ENCODE assay signal across 21 cellular contexts in genomic region chr4:8344387-8344786, GRCh38.
"Had no signal": no experiment of that assay in that cellular context is flagged by ENCODE, and none has a peak within 500 bp of the region (broad histone marks: within the 10 kb centered on the region; RNA-seq: fewer than 3 reads in every experiment).

No MANE protein-coding gene starts in this region.

- H3K27ac ChIP-seq: adrenal gland, coronary artery, right atrium auricular region, WERI-Rb-1 had no signal

- H3K27me3 ChIP-seq: right atrium auricular region had no signal

- H3K4me3 Mint-ChIP-seq: activated CD8-positive, alpha-beta memory T cell treated with anti-CD3 and anti-CD28 coated beads, Interleukin-2, amount 10 ng/mL, durations not matched to agents 7 days and 5 days; activated naive CD4-positive, alpha-beta T cell treated with anti-CD3 and anti-CD28 coated beads, Interleukin-2, amount 50 U/mL, for 24 hours; mesothelial cell of epicardium; stimulated activated naive CD8-positive, alpha-beta T cell treated with anti-CD3 and anti-CD28 coated beads, Interleukin-15, Interleukin-2, amounts not matched to agents 100 ng/mL and 50 ng/mL, for 24 hours had no signal

- H3K36me3 Mint-ChIP-seq: activated CD8-positive, alpha-beta memory T cell treated with anti-CD3 and anti-CD28 coated beads, Interleukin-2, amount 10 ng/mL, durations not matched to agents 7 days and 5 days; activated naive CD4-positive, alpha-beta T cell treated with anti-CD3 and anti-CD28 coated beads, Interleukin-2, amount 50 U/mL, for 24 hours; mesothelial cell of epicardium; naive B cell had no signal

- H3K27me3 Mint-ChIP-seq: stimulated activated naive CD8-positive, alpha-beta T cell treated with anti-CD3 and anti-CD28 coated beads, Interleukin-15, Interleukin-2, amounts not matched to agents 100 ng/mL and 50 ng/mL, for 24 hours had no signal

- H3K9me3 ChIP-seq: adrenal gland, right atrium auricular region had no signal

- H3K27ac Mint-ChIP-seq: activated CD8-positive, alpha-beta memory T cell treated with anti-CD3 and anti-CD28 coated beads, Interleukin-2, amount 10 ng/mL, durations not matched to agents 7 days and 5 days; activated naive CD4-positive, alpha-beta T cell treated with anti-CD3 and anti-CD28 coated beads, Interleukin-2, amount 50 U/mL, for 24 hours; activated T-helper 2 cell treated with anti-CD3 and anti-CD28 coated beads, Interferon-gamma antibody, Interleukin-2, Interleukin-4, amounts not matched to agents 10 μg/mL and 5 μg/mL and 100 μg/mL, durations not matched to agents 14 hours and 24 hours and 36 hours; mesothelial cell of epicardium; naive B cell; stimulated activated naive CD8-positive, alpha-beta T cell treated with anti-CD3 and anti-CD28 coated beads, Interleukin-15, Interleukin-2, amounts not matched to agents 100 ng/mL and 50 ng/mL, for 24 hours had no signal

- H3K9me3 Mint-ChIP-seq: activated naive CD4-positive, alpha-beta T cell treated with anti-CD3 and anti-CD28 coated beads, Interleukin-2, amount 50 U/mL, for 24 hours; activated T-helper 2 cell treated with anti-CD3 and anti-CD28 coated beads, Interferon-gamma antibody, Interleukin-2, Interleukin-4, amounts not matched to agents 10 μg/mL and 5 μg/mL and 100 μg/mL, durations not matched to agents 14 hours and 24 hours and 36 hours; mesothelial cell of epicardium; stimulated activated naive CD8-positive, alpha-beta T cell treated with anti-CD3 and anti-CD28 coated beads, Interleukin-15, Interleukin-2, amounts not matched to agents 100 ng/mL and 50 ng/mL, for 24 hours had no signal

- H3K4me3 ChIP-seq: adrenal gland, coronary artery, right atrium auricular region, smooth muscle cell had no signal

- DNase-seq: activated CD4-positive, alpha-beta T cell treated with anti-CD3 and anti-CD28 coated beads, Interleukin-2, amount 50 U/mL, for 48 hours; activated CD8-positive, alpha-beta memory T cell treated with anti-CD3 and anti-CD28 coated beads, Interleukin-2, amount 10 ng/mL, durations not matched to agents 7 days and 5 days; activated T-cell treated with anti-CD3 and anti-CD28 coated beads, Interleukin-2, amount 50 U/mL, for 1 hour; effector CD4-positive, alpha-beta T cell; foreskin fibroblast; glutamatergic neuron; hypothalamus; kidney glomerular epithelial cell; naive B cell; T-helper 1 cell; WERI-Rb-1 had no signal

- H3K36me3 ChIP-seq: adrenal gland, right atrium auricular region, WERI-Rb-1 had no signal

- FAIRE-seq: urothelium cell line had no signal

- H3K4me2 ChIP-seq: smooth muscle cell had no signal

- ATAC-seq: activated CD8-positive, alpha-beta memory T cell treated with anti-CD3 and anti-CD28 coated beads, Interleukin-2, amount 10 ng/mL, durations not matched to agents 7 days and 5 days; SK-N-SH treated with all-trans-retinoic acid at 6 μM for 48 hours had no signal

- H3K4me1 ChIP-seq: adrenal gland had no signal

- H3K4me1 Mint-ChIP-seq: activated CD8-positive, alpha-beta memory T cell treated with anti-CD3 and anti-CD28 coated beads, Interleukin-2, amount 10 ng/mL, durations not matched to agents 7 days and 5 days; activated naive CD4-positive, alpha-beta T cell treated with anti-CD3 and anti-CD28 coated beads, Interleukin-2, amount 50 U/mL, for 24 hours; naive B cell had no signal
